In genomic region chr16:47141773-47142468, GRCh38 we compare ENCODE assay signal across 8 cellular contexts. TPM values are rescaled to one million over a fixed set of nuclear protein-coding genes. Genes with fewer than 3 reads are reported as not detected.
DNase-seq lines count a peak whose midpoint lies in the region; ATAC-seq, FAIRE-seq and TF ChIP-seq lines count a peak whose summit lies in the region.

No MANE protein-coding gene starts in this region.

- H3K9me3 ChIP-seq in NT2/D1 (ENCODE audit: insufficient read depth, low read length) (peaks cover 27% of the 10 kb centered on the region), mucosa of descending colon (no peaks in the 10 kb centered on the region)

- H3K27me3 ChIP-seq in NT2/D1 (ENCODE audit: insufficient read depth, insufficient read length), result peaks cover 23% of the 10 kb centered on the region

- peak; percentile 72 for TF ChIP-seq CTCF in mucosa of descending colon (IDR thresholded peaks at IDR 0.05)

- H3K36me3 ChIP-seq in NT2/D1 (ENCODE audit: insufficient read depth, insufficient read length, low read length) (peaks cover 2% of the 10 kb centered on the region), mucosa of descending colon (ENCODE audit: low read depth) (no peaks in the 10 kb centered on the region)

- H3K4me3 ChIP-seq in NT2/D1 (ENCODE audit: insufficient read length, low read depth), result peak overlapping the region; percentile 72
- H3K4me3 ChIP-seq in mucosa of descending colon, result no peak overlapping the region

- H3K9ac ChIP-seq in NT2/D1 (ENCODE audit: insufficient read length, low read depth), result peak overlapping the region; percentile 86

- DNase-seq in DMS 273 (lab: John Stamatoyannopoulos, UW; ENCODE audit: unreplicated experiment) (peak; percentile 95), HTR-8/SVneo (ENCODE audit: insufficient read length, low spot score) (peak; percentile 65), NT2/D1 (ENCODE audit: low read depth, low spot score) (peak; percentile 89), epidermal melanocyte (ENCODE audit: insufficient read length, low spot score) (peak; percentile 93), mucosa of descending colon (peak; percentile 85 to 91 (median 89))
- DNase-seq in activated CD8-positive, alpha-beta memory T cell treated with anti-CD3 and anti-CD28 coated beads, Interleukin-2, amount 50 U/mL, for 4 hours, result peak; percentile 76
- peak; percentile 55 to 65 for DNase-seq in stimulated activated CD8-positive, alpha-beta memory T cell treated with anti-CD3 and anti-CD28 coated beads, Interleukin-4, amount 100 ng/mL, for 4 hours (ENCODE audit: low read depth in 2 of 2, low spot score in 1 of 2)

- peak; percentile 73 for FAIRE-seq in HTR-8/SVneo (lab: Jason Lieb, UNC)

- intact Hi-C loops in mucosa of descending colon (cut with DNase I, micrococcal nuclease), result loop anchor here in 1 of 2 donors (5.0 kb wide), 1 partner anchor 1015 kb away; the partner anchor contains the start of gene ABCC12

- no peaks in the 10 kb centered on the region for H3K4me1 ChIP-seq in NT2/D1 (ENCODE audit: insufficient read depth, insufficient read length)
- H3K4me1 ChIP-seq in mucosa of descending colon (ENCODE audit: low read depth), result peaks cover 9% of the 10 kb centered on the region

- ATAC-seq in GM21367 (IDR thresholded peaks at IDR 0.05; ENCODE audit: unreplicated experiment) (peak; percentile 51), mucosa of descending colon (peak; percentile 80)

RNA-seq across cellular contexts. Expression of gene NETO2, which starts 1.8 kb away (rescaled TPM):
- total RNA-seq in mucosa of descending colon, result 10 to 100 TPM in 2 of 3 donors, 1 to 10 TPM in 1; 9.1 to 43.1 (median 10.3) TPM
